8 cellular contexts compared by ENCODE assay signal in the genomic region with DNA sequence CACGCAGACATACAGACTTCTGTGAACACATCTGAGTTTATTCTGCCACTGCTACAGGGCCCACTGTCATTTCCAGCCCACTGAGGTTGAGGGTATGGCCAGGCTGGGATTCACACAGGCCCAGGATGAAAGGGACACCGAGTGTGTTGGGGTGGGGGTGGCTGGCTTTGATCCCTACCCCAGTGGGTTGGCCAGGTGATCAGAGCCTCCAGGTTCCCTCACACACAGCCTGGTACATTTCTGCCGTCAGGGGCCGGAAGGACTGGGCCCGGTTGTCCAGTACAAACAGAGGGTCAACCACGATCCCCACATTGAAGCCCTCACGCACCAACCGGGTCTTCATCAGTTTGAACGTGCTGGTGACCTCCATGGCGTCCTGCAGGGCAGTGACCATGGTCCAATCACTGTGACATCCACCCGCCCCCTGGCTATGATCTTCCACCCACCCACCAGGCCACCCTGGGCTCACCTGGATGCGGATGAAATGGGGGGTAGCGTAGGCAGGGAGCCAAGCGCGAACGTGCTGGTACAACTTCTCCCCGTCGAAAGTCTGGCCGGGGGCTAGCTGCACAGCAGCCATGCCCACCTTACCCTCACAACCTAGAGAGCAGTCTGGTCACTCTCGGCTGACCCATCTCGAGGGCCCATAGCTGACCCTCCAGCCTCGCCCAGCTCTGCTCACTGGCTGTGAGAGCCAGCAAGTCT. TPM values are rescaled to one million over a fixed set of nuclear protein-coding genes. Genes with fewer than 3 reads are reported as not detected.
DNase-seq lines count a peak whose midpoint lies in the region; ATAC-seq, FAIRE-seq and TF ChIP-seq lines count a peak whose summit lies in the region.

No MANE protein-coding gene starts in this region.

- H3K4me1 ChIP-seq in keratinocyte (ENCODE audit: control insufficient read depth, extremely low read depth, insufficient read depth, low read length) (peaks cover 12% of the 10 kb centered on the region), thymus (ENCODE audit: control insufficient read depth, insufficient read depth, low read length) (peaks cover 18% of the 10 kb centered on the region)

- H3K4me2 ChIP-seq in keratinocyte (ENCODE audit: control insufficient read depth, extremely low read depth, insufficient read depth, low read depth, low read length), result peak overlapping the region; percentile 78

- peak overlapping the region; percentile 95 for H3K27ac Mint-ChIP-seq in activated CD4-positive, alpha-beta T cell treated with anti-CD3 and anti-CD28 coated beads for 36 hours
- H3K27ac Mint-ChIP-seq in activated naive CD8-positive, alpha-beta T cell treated with anti-CD3 and anti-CD28 coated beads, Interleukin-2, amount 10 ng/mL, durations not matched to agents 7 days and 5 days, result peak overlapping the region; percentile 80

- H3K27me3 Mint-ChIP-seq in activated CD4-positive, alpha-beta T cell treated with anti-CD3 and anti-CD28 coated beads for 36 hours, result no peaks in the 10 kb centered on the region
- H3K27me3 Mint-ChIP-seq in activated naive CD8-positive, alpha-beta T cell treated with anti-CD3 and anti-CD28 coated beads, Interleukin-2, amount 10 ng/mL, durations not matched to agents 7 days and 5 days, result no peaks in the 10 kb centered on the region

- ATAC-seq in activated CD4-positive, alpha-beta T cell treated with anti-CD3 and anti-CD28 coated beads for 36 hours, result no peak
- ATAC-seq in activated naive CD8-positive, alpha-beta T cell treated with anti-CD3 and anti-CD28 coated beads, Interleukin-2, amount 10 ng/mL, durations not matched to agents 7 days and 5 days (ENCODE audit: low read depth), result no peak

- H3K4me1 Mint-ChIP-seq in activated CD4-positive, alpha-beta T cell treated with anti-CD3 and anti-CD28 coated beads for 36 hours, result peaks cover 19% of the 10 kb centered on the region
- H3K4me1 Mint-ChIP-seq in activated naive CD8-positive, alpha-beta T cell treated with anti-CD3 and anti-CD28 coated beads, Interleukin-2, amount 10 ng/mL, durations not matched to agents 7 days and 5 days, result peaks cover 25% of the 10 kb centered on the region

- WGBS in thymus, result 57% methylated on average over 22 of the region's 22 CpGs

- no peaks in the 10 kb centered on the region for H3K9me1 ChIP-seq in keratinocyte (ENCODE audit: control insufficient read depth, extremely low read depth, insufficient read depth, low read length)

- dilution Hi-C loops in keratinocyte (cut with MboI; ENCODE audit: extremely low pct_ligation_motif_present, low sequenced_read_pairs), result no loop called here

- no peak for DNase-seq in activated CD4-positive, alpha-beta T cell treated with anti-CD3 and anti-CD28 coated beads for 36 hours
- no peak for DNase-seq in activated CD4-positive, alpha-beta T cell treated with anti-CD3 and anti-CD28 coated beads, Interleukin-2, amount 50 U/mL, for 4 hours
- DNase-seq in activated naive CD8-positive, alpha-beta T cell treated with anti-CD3 and anti-CD28 coated beads, Interleukin-2, amount 10 ng/mL, durations not matched to agents 7 days and 5 days, result no peak
- no peak for DNase-seq in keratinocyte (ENCODE audit: low read depth, low spot score)
- no peak for DNase-seq in SIG-M5 (lab: John Stamatoyannopoulos, UW)
- DNase-seq in A172 (ENCODE audit: low spot score), result no peak
- DNase-seq in SHP77 (lab: John Stamatoyannopoulos, UW), result no peak

- FAIRE-seq in keratinocyte (lab: Jason Lieb, UNC), result no peak

- no peak for TF ChIP-seq CTCF in keratinocyte (optimal IDR thresholded peaks at IDR 0.05 in 1 of 3, IDR thresholded peaks at IDR 0.05 in 1 of 3, conservative IDR thresholded peaks at IDR 0.05 in 1 of 3; ENCODE audit: extremely low read depth in 1 of 3, insufficient read depth in 2 of 3, low read length in 3 of 3)

- H3K27me3 ChIP-seq in keratinocyte (ENCODE audit: control insufficient read depth, extremely low read depth, insufficient read depth, low read length) (no peaks in the 10 kb centered on the region), thymus (ENCODE audit: control insufficient read depth, insufficient read depth) (no peaks in the 10 kb centered on the region)

- H3K9me3 ChIP-seq in keratinocyte (ENCODE audit: control insufficient read depth, low read depth, low read length), result no peaks in the 10 kb centered on the region
- no peaks in the 10 kb centered on the region for H3K9me3 ChIP-seq in thymus (ENCODE audit: control insufficient read depth)

- H3K79me2 ChIP-seq in keratinocyte (ENCODE audit: control insufficient read depth, insufficient read depth, low read length), result no peaks in the 10 kb centered on the region

- no peaks in the 10 kb centered on the region for H4K20me1 ChIP-seq in keratinocyte (ENCODE audit: control insufficient read depth, extremely low read depth, insufficient read depth, low read length)

- H2AFZ ChIP-seq in keratinocyte (ENCODE audit: control insufficient read depth, low read length), result peak overlapping the region; percentile 91

- H3K4me3 ChIP-seq in keratinocyte (ENCODE audit: control insufficient read depth in 2 of 3, extremely low read depth in 1 of 3, insufficient read depth in 2 of 3, low read depth in 1 of 3, low read length in 3 of 3) (peak overlapping the region; percentile 44 to 62 (median 57)), thymus (ENCODE audit: low read length) (peak overlapping the region; percentile 72)

- CTCF ChIA-PET in activated CD4-positive, alpha-beta T cell treated with anti-CD3 and anti-CD28 coated beads for 36 hours (lab: Charles Lee), result no interaction called here

- H3K27ac ChIP-seq in keratinocyte (ENCODE audit: control insufficient read depth, insufficient read depth, low read length) (peak overlapping the region; percentile 6), thymus (ENCODE audit: low read depth) (no peak overlapping the region)

- peaks cover 5% of the 10 kb centered on the region for H3K9me3 Mint-ChIP-seq in activated CD4-positive, alpha-beta T cell treated with anti-CD3 and anti-CD28 coated beads for 36 hours (ENCODE audit: low read depth)
- peaks cover 5% of the 10 kb centered on the region for H3K9me3 Mint-ChIP-seq in activated naive CD8-positive, alpha-beta T cell treated with anti-CD3 and anti-CD28 coated beads, Interleukin-2, amount 10 ng/mL, durations not matched to agents 7 days and 5 days

- H3K9ac ChIP-seq in keratinocyte (ENCODE audit: control insufficient read depth, extremely low read depth, insufficient read depth, low read length), result peak overlapping the region; percentile 61

- peak overlapping the region; percentile 81 for H3K4me3 Mint-ChIP-seq in activated CD4-positive, alpha-beta T cell treated with anti-CD3 and anti-CD28 coated beads for 36 hours
- peak overlapping the region; percentile 96 for H3K4me3 Mint-ChIP-seq in activated naive CD8-positive, alpha-beta T cell treated with anti-CD3 and anti-CD28 coated beads, Interleukin-2, amount 10 ng/mL, durations not matched to agents 7 days and 5 days

- POLR2A ChIA-PET in activated CD4-positive, alpha-beta T cell treated with anti-CD3 and anti-CD28 coated beads for 36 hours (lab: Charles Lee), result no interaction called here
- POLR2A ChIA-PET in activated naive CD8-positive, alpha-beta T cell treated with anti-CD3 and anti-CD28 coated beads, Interleukin-2, amount 10 ng/mL, durations not matched to agents 7 days and 5 days (lab: Charles Lee), result interaction anchor here (0.5 to 1.4 kb wide), 3 partner anchors 13 to 57 kb away, joined by 3 read pairs; a partner anchor contains a TSS

- H3K36me3 ChIP-seq in keratinocyte (ENCODE audit: control insufficient read depth in 2 of 2, extremely low read depth in 1 of 2, insufficient read depth in 2 of 2, low read length in 2 of 2) (no peaks in the 10 kb centered on the region), thymus (ENCODE audit: control insufficient read depth, insufficient read depth) (no peaks in the 10 kb centered on the region)

- intact Hi-C loops in activated CD4-positive, alpha-beta T cell treated with anti-CD3 and anti-CD28 coated beads for 36 hours (cut with DNase I, micrococcal nuclease), result loop anchor here (1.0 kb wide), 20 partner anchors 9 to 315 kb away; a partner anchor contains a TSS

- H3K36me3 Mint-ChIP-seq in activated CD4-positive, alpha-beta T cell treated with anti-CD3 and anti-CD28 coated beads for 36 hours (ENCODE audit: low read depth), result peaks cover 3% of the 10 kb centered on the region
- H3K36me3 Mint-ChIP-seq in activated naive CD8-positive, alpha-beta T cell treated with anti-CD3 and anti-CD28 coated beads, Interleukin-2, amount 10 ng/mL, durations not matched to agents 7 days and 5 days, result peaks cover 1% of the 10 kb centered on the region

RNA-seq across cellular contexts. Expression of a gene that starts 13.3 kb away (rescaled TPM):
- 10 to 100 TPM in 1 of 2 experiments, 1 to 10 TPM in 1; 8.9 to 19.5 TPM for total RNA-seq in activated CD4-positive, alpha-beta T cell treated with anti-CD3 and anti-CD28 coated beads for 36 hours
- total RNA-seq in activated naive CD8-positive, alpha-beta T cell treated with anti-CD3 and anti-CD28 coated beads, Interleukin-2, amount 10 ng/mL, durations not matched to agents 7 days and 5 days, result 10 to 100 TPM; 13.7 to 15.4 TPM
- polyA plus RNA-seq in keratinocyte (13.4 to 15.4 TPM (median 14.7 TPM) in 3 replicates), thymus (20.9 TPM)
- polyA plus RNA-seq in keratinocyte (2011; ENCODE audit: low read depth), result 1.9 TPM
- polyA plus RNA-seq in keratinocyte (2011; cell fraction: cytosol; rRNA removed), result 7.9 and 16.2 TPM in 2 replicates
- polyA plus RNA-seq in keratinocyte (2011; cell fraction: nucleus; rRNA removed), result 5.5 and 8.2 TPM in 2 replicates
- polyA plus RNA-seq in keratinocyte (2012; ENCODE audit: low replicate concordance), result 11.7 and 22.5 TPM in 2 replicates
- polyA minus RNA-seq in keratinocyte, result 14.4 to 33.3 TPM (median 19.7 TPM) in 3 replicates
- 18.8 TPM for polyA minus RNA-seq in keratinocyte (2011; cell fraction: cytosol; rRNA and poly(A)+ RNA removed)
- 4.1 and 5.6 TPM in 2 replicates for polyA minus RNA-seq in keratinocyte (2011; cell fraction: nucleus; rRNA and poly(A)+ RNA removed)
- total RNA-seq in A172 (2014; rRNA removed; shearing (Covaris generic)), result 2.8 and 6.6 TPM in 2 replicates

RNA-seq across cellular contexts. Expression of a gene that starts 21.1 kb away (rescaled TPM):
- 10 to 100 TPM; 10.1 to 11.1 TPM for total RNA-seq in activated CD4-positive, alpha-beta T cell treated with anti-CD3 and anti-CD28 coated beads for 36 hours
- 10 to 100 TPM; 18.9 to 19.5 TPM for total RNA-seq in activated naive CD8-positive, alpha-beta T cell treated with anti-CD3 and anti-CD28 coated beads, Interleukin-2, amount 10 ng/mL, durations not matched to agents 7 days and 5 days
- polyA plus RNA-seq in keratinocyte, result 3.1 to 8.2 TPM (median 4.6 TPM) in 3 replicates
- polyA plus RNA-seq in keratinocyte (2011; ENCODE audit: low read depth), result 2.3 TPM
- 2.9 and 8.6 TPM in 2 replicates for polyA plus RNA-seq in keratinocyte (2011; cell fraction: cytosol; rRNA removed)
- polyA plus RNA-seq in keratinocyte (2011; cell fraction: nucleus; rRNA removed), result 8.5 and 12.5 TPM in 2 replicates
- 7.5 and 14.9 TPM in 2 replicates for polyA plus RNA-seq in keratinocyte (2012; ENCODE audit: low replicate concordance)
- 2.6 to 12.6 TPM (median 3.4 TPM) in 3 replicates for polyA minus RNA-seq in keratinocyte
- 15.7 TPM for polyA minus RNA-seq in keratinocyte (2011; cell fraction: cytosol; rRNA and poly(A)+ RNA removed)
- 9.2 and 10.1 TPM in 2 replicates for polyA minus RNA-seq in keratinocyte (2011; cell fraction: nucleus; rRNA and poly(A)+ RNA removed)
- 7.2 TPM for polyA plus RNA-seq in thymus
- 9.0 and 11.9 TPM in 2 replicates for total RNA-seq in A172 (2014; rRNA removed; shearing (Covaris generic))

RNA-seq across cellular contexts. Expression of a gene that starts 22.3 kb away (rescaled TPM):
- total RNA-seq in activated CD4-positive, alpha-beta T cell treated with anti-CD3 and anti-CD28 coated beads for 36 hours, result 1 to 10 TPM; 4.2 to 4.7 TPM
- 10 to 100 TPM; 10.9 TPM for total RNA-seq in activated naive CD8-positive, alpha-beta T cell treated with anti-CD3 and anti-CD28 coated beads, Interleukin-2, amount 10 ng/mL, durations not matched to agents 7 days and 5 days
- polyA plus RNA-seq in keratinocyte (2.1 to 4.7 TPM (median 2.7 TPM) in 3 replicates), thymus (13.5 TPM)
- 1.4 TPM for polyA plus RNA-seq in keratinocyte (2011; ENCODE audit: low read depth)
- polyA plus RNA-seq in keratinocyte (2011; cell fraction: cytosol; rRNA removed), result 1.5 and 3.5 TPM in 2 replicates
- 6.4 and 9.9 TPM in 2 replicates for polyA plus RNA-seq in keratinocyte (2011; cell fraction: nucleus; rRNA removed)
- polyA plus RNA-seq in keratinocyte (2012; ENCODE audit: low replicate concordance), result 3.7 and 3.9 TPM in 2 replicates
- polyA minus RNA-seq in keratinocyte, result 1.4 to 3.3 TPM (median 2.3 TPM) in 3 replicates
- polyA minus RNA-seq in keratinocyte (2011; cell fraction: cytosol; rRNA and poly(A)+ RNA removed), result 2.1 TPM
- polyA minus RNA-seq in keratinocyte (2011; cell fraction: nucleus; rRNA and poly(A)+ RNA removed), result 4.5 and 5.7 TPM in 2 replicates
- total RNA-seq in A172 (2014; rRNA removed; shearing (Covaris generic)), result 17.1 and 18.8 TPM in 2 replicates

RNA-seq across cellular contexts. Expression of a gene that starts 31.6 kb away (rescaled TPM):
- 1 to 10 TPM; 4.7 to 7.5 TPM for total RNA-seq in activated CD4-positive, alpha-beta T cell treated with anti-CD3 and anti-CD28 coated beads for 36 hours
- 10 to 100 TPM; 18.0 to 18.5 TPM for total RNA-seq in activated naive CD8-positive, alpha-beta T cell treated with anti-CD3 and anti-CD28 coated beads, Interleukin-2, amount 10 ng/mL, durations not matched to agents 7 days and 5 days
- 5.0 to 10.8 TPM (median 6.6 TPM) in 3 replicates for polyA plus RNA-seq in keratinocyte
- 1.2 TPM for polyA plus RNA-seq in keratinocyte (2011; ENCODE audit: low read depth)
- 3.1 and 5.8 TPM in 2 replicates for polyA plus RNA-seq in keratinocyte (2011; cell fraction: cytosol; rRNA removed)
- polyA plus RNA-seq in keratinocyte (2011; cell fraction: nucleus; rRNA removed), result 15.1 and 16.2 TPM in 2 replicates
- 6.7 and 7.9 TPM in 2 replicates for polyA plus RNA-seq in keratinocyte (2012; ENCODE audit: low replicate concordance)
- 8.1 to 14.9 TPM (median 9.4 TPM) in 3 replicates for polyA minus RNA-seq in keratinocyte
- 17.1 TPM for polyA minus RNA-seq in keratinocyte (2011; cell fraction: cytosol; rRNA and poly(A)+ RNA removed)
- 24.0 and 25.9 TPM in 2 replicates for polyA minus RNA-seq in keratinocyte (2011; cell fraction: nucleus; rRNA and poly(A)+ RNA removed)
- 5.6 TPM for polyA plus RNA-seq in thymus
- total RNA-seq in A172 (2014; rRNA removed; shearing (Covaris generic)), result 18.4 and 21.5 TPM in 2 replicates

RNA-seq across cellular contexts. Expression of a gene that starts 45.4 kb away (rescaled TPM):
- 100 to 1,000 TPM; 481 to 758 TPM for total RNA-seq in activated CD4-positive, alpha-beta T cell treated with anti-CD3 and anti-CD28 coated beads for 36 hours
- 100 to 1,000 TPM; 409 to 412 TPM for total RNA-seq in activated naive CD8-positive, alpha-beta T cell treated with anti-CD3 and anti-CD28 coated beads, Interleukin-2, amount 10 ng/mL, durations not matched to agents 7 days and 5 days
- polyA plus RNA-seq in keratinocyte (290 to 316 TPM (median 298 TPM) in 3 replicates), thymus (220 TPM)
- 166 TPM for polyA plus RNA-seq in keratinocyte (2011; ENCODE audit: low read depth)
- polyA plus RNA-seq in keratinocyte (2011; cell fraction: cytosol; rRNA removed), result 199 and 380 TPM in 2 replicates
- polyA plus RNA-seq in keratinocyte (2011; cell fraction: nucleus; rRNA removed), result 344 and 506 TPM in 2 replicates
- 355 and 492 TPM in 2 replicates for polyA plus RNA-seq in keratinocyte (2012; ENCODE audit: low replicate concordance)
- 1,017 to 2,182 TPM (median 1,062 TPM) in 3 replicates for polyA minus RNA-seq in keratinocyte
- 738 TPM for polyA minus RNA-seq in keratinocyte (2011; cell fraction: cytosol; rRNA and poly(A)+ RNA removed)
- 573 and 589 TPM in 2 replicates for polyA minus RNA-seq in keratinocyte (2011; cell fraction: nucleus; rRNA and poly(A)+ RNA removed)
- total RNA-seq in A172 (2014; rRNA removed; shearing (Covaris generic)), result 545 and 619 TPM in 2 replicates
